ENCODE assay signal across 8 cellular contexts in the genomic region with DNA sequence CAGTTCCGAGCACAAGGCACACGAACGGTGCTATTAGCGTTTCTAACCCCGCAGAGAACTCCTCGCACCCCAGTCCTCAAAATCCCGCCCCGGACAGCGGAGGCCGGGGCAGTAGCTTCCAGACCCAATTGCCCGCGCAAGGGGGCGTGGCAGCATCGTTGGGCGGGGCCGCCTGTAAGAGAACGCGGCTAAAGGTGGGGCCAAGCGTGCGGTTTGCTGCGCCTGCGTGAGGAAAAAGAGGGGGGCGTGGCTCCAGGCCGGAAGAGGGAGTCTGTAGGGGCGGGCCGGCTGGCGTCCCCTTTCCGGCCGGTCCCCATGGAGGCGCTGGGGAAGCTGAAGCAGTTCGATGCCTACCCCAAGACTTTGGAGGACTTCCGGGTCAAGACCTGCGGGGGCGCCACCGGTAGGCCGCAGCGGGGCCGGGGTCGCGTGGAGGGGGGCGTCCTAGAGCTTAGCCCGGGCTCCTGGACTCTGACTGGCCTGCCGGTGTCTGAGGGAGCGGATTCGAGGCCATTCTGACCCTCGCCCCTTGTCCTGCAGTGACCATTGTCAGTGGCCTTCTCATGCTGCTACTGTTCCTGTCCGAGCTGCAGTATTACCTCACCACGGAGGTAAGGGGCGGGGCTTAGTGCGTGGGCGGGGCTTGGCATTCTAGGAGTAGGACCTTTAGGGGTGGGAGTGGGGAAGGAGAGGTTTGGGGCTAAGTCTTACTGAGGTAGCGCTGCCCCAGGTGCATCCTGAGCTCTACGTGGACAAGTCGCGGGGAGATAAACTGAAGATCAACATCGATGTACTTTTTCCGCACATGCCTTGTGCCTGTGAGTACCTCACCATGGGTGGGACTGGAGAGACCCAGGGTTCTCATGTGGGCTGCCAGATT. TPM values are rescaled to one million over a fixed set of nuclear protein-coding genes. Genes with fewer than 3 reads are reported as not detected.
DNase-seq lines count a peak whose midpoint lies in the region; ATAC-seq and TF ChIP-seq lines count a peak whose summit lies in the region.

A gene (plus strand): TSS at position 296 of the 880 bp plus-strand sequence. CDS start 20 bp downstream, at position 316.

- peaks cover 21% of the 10 kb centered on the region; the same call in 1 of the 2 replicates for H3F3A ChIP-seq in PC-9 (ENCODE audit: insufficient read depth, low read depth)

- H3K36me3 ChIP-seq in PC-9 (ENCODE audit: low read depth) (peaks cover 10% of the 10 kb centered on the region), mucosa of stomach (ENCODE audit: control insufficient read depth, insufficient read depth, low read length) (no peaks in the 10 kb centered on the region)

- H3K27me3 ChIP-seq in PC-9 (ENCODE audit: insufficient read depth, low read depth): no peaks in the 10 kb centered on the region
- no peaks in the 10 kb centered on the region for H3K27me3 ChIP-seq in mucosa of stomach (ENCODE audit: control insufficient read depth, insufficient read depth, low read length)

- no peaks in the 10 kb centered on the region for H3K9me2 ChIP-seq in PC-9 (ENCODE audit: insufficient read depth)

- H3K4me2 ChIP-seq in PC-9: peak within 1 kb of the TSS; percentile 90

- H4K20me1 ChIP-seq in PC-9 (ENCODE audit: insufficient read depth): 0 out of 2 replicates have a peak, but pooled peaks cover 3% of the 10 kb centered on the region

- peak within 1 kb of the TSS; percentile 86 for H3K9ac ChIP-seq in mucosa of stomach (ENCODE audit: low read length)

- H3K4me3 ChIP-seq in PC-9: peak within 1 kb of the TSS; percentile 88
- H3K4me3 ChIP-seq in epithelial cell of proximal tubule (ENCODE audit: low read depth, low read length): peak within 1 kb of the TSS; percentile 96
- H3K4me3 ChIP-seq in mucosa of stomach (ENCODE audit: low read length): peak within 1 kb of the TSS; percentile 88

- H3K27ac ChIP-seq in PC-9: peak within 1 kb of the TSS; percentile 64

- H3K9me3 ChIP-seq in PC-9 (ENCODE audit: insufficient read depth, low read depth): no peaks in the 10 kb centered on the region
- no peaks in the 10 kb centered on the region for H3K9me3 ChIP-seq in mucosa of stomach (ENCODE audit: control insufficient read depth, low read length)

- peak within 1 kb of the TSS; percentile 85 for H2AFZ ChIP-seq in PC-9

- ATAC-seq in GM21529 (IDR thresholded peaks at IDR 0.05; ENCODE audit: unreplicated experiment): peak; percentile 92

- peaks cover 7% of the 10 kb centered on the region for H3K4me1 ChIP-seq in PC-9 (replicated peaks; ENCODE audit: insufficient read depth)
- peaks cover 12% of the 10 kb centered on the region for H3K4me1 ChIP-seq in mucosa of stomach (ENCODE audit: control insufficient read depth, insufficient read depth, low read length)

- H3K79me2 ChIP-seq in PC-9 (ENCODE audit: low read depth): peaks cover 17% of the 10 kb centered on the region

- intact Hi-C loops in PC-9 (cut with micrococcal nuclease; ENCODE audit: unreplicated experiment): no loop called here

- TF ChIP-seq CTCF in PC-9 (conservative IDR thresholded peaks at IDR 0.05) (no peak; the same call in 1 of the 2 replicates), epithelial cell of proximal tubule (conservative IDR thresholded peaks at IDR 0.05; ENCODE audit: low read depth, low read length) (no peak)

- DNase-seq in DMS 273 (lab: John Stamatoyannopoulos, UW; ENCODE audit: unreplicated experiment) (peak; percentile 98), KBM-7 (peak; percentile 96), PC-9 (peak; percentile 82 to 99), activated T-cell treated with anti-CD3 and anti-CD28 coated beads for 48 hours (ENCODE audit: low read depth) (peak; percentile 97), epithelial cell of proximal tubule (ENCODE audit: low read depth) (no peak)
- peak; percentile 99 for DNase-seq in stimulated activated CD8-positive, alpha-beta memory T cell treated with anti-CD3 and anti-CD28 coated beads, Interleukin-4, amount 100 ng/mL, for 48 hours

- CTCF ChIA-PET in PC-9 (lab: Charles Lee): interaction anchor here (0.5 kb wide), 1 partner anchor 445 kb away, joined by 3 read pairs; no protein-coding TSS in a partner anchor

- in situ Hi-C loops in KBM-7 (cut with MboI; ENCODE audit: low pct_unique_long_range_greater_than_20kb, low sequenced_read_pairs): no loop called here

- BruUV-seq in PC-9 (replicated peaks; lab: Mats Ljungman, UMichigan): no TSS peak

- POLR2A ChIA-PET in PC-9 (lab: Charles Lee; ENCODE audit: unreplicated experiment): interaction anchor here (0.5 to 1.1 kb wide), 7 partner anchors 25 to 1341 kb away, joined by 3 to 13 read pairs (median 5); a partner anchor contains a TSS

RNA-seq across cellular contexts. Expression of the gene that starts here (rescaled TPM):
- total RNA-seq in PC-9 (2021) (341 and 435 TPM in 2 replicates), epithelial cell of proximal tubule (179 and 203 TPM in 2 replicates)
